8 cellular contexts compared by ENCODE assay signal in genomic region chr1:151612506-151613274, GRCh38. TPM values are rescaled to one million over a fixed set of nuclear protein-coding genes. Genes with fewer than 3 reads are reported as not detected.
A peak's percentile ranks its signal among the peaks of the same experiment; 100 is the strongest.
DNase-seq lines count a peak whose midpoint lies in the region; ATAC-seq and TF ChIP-seq lines count a peak whose summit lies in the region.

No MANE protein-coding gene starts in this region.

- peaks cover 4 to 11% of the 10 kb centered on the region in 2 donors for H3K27me3 Mint-ChIP-seq in CD8-positive, alpha-beta memory T cell

- no peaks in the 10 kb centered on the region for H3K36me3 ChIP-seq in CD8-positive, alpha-beta memory T cell (ENCODE audit: insufficient read depth, low read length)
- H3K36me3 ChIP-seq in right atrium auricular region, result no peaks in the 10 kb centered on the region

- H3K9me3 ChIP-seq in CD8-positive, alpha-beta memory T cell (ENCODE audit: low read length), result no peaks in the 10 kb centered on the region
- H3K9me3 ChIP-seq in right atrium auricular region, result no peaks in the 10 kb centered on the region

- no peaks in the 10 kb centered on the region for H3K27me3 ChIP-seq in CD8-positive, alpha-beta memory T cell (ENCODE audit: insufficient read depth, low read length, poor library complexity, severe bottlenecking)
- H3K27me3 ChIP-seq in right atrium auricular region, result no peaks in the 10 kb centered on the region

- TF ChIP-seq CTCF in right atrium auricular region (IDR thresholded peaks at IDR 0.05), result no peak

- H3K4me1 Mint-ChIP-seq in CD8-positive, alpha-beta memory T cell, result peaks cover 35 to 56% (median 40%) of the 10 kb centered on the region in 3 donors

- H3K4me1 ChIP-seq in CD8-positive, alpha-beta memory T cell (ENCODE audit: insufficient read depth, low read length), result peaks cover 18% of the 10 kb centered on the region
- peaks cover 0 to 27% of the 10 kb centered on the region in 2 donors for H3K4me1 ChIP-seq in right atrium auricular region

- POLR2A ChIA-PET in CD8-positive, alpha-beta memory T cell (lab: Charles Lee), result interaction anchor here (0.6 to 0.9 kb wide), 5 partner anchors 7 to 262 kb away, joined by 3 to 5 read pairs (median 3); no protein-coding TSS in a partner anchor

- peaks cover 0 to 19% (median 3%) of the 10 kb centered on the region in 3 donors for H3K36me3 Mint-ChIP-seq in CD8-positive, alpha-beta memory T cell

- CTCF ChIA-PET in CD8-positive, alpha-beta memory T cell (lab: Charles Lee), result no interaction called here

- H3K27ac ChIP-seq in CD8-positive, alpha-beta memory T cell (ENCODE audit: low read depth, low read length), result peak overlapping the region; percentile 59
- peak overlapping the region; percentile 95 for H3K27ac ChIP-seq in right atrium auricular region

- peak; percentile 11 for ATAC-seq in GM21723 (IDR thresholded peaks at IDR 0.05; ENCODE audit: unreplicated experiment)

- peak overlapping the region; percentile 94 to 98 (median 95) for H3K4me3 Mint-ChIP-seq in CD8-positive, alpha-beta memory T cell

- H3K27ac Mint-ChIP-seq in CD8-positive, alpha-beta memory T cell, result peak overlapping the region; percentile 84 to 98 (median 94)

- peak overlapping the region; percentile 76 for H3K4me3 ChIP-seq in CD8-positive, alpha-beta memory T cell (ENCODE audit: low read length)
- peak overlapping the region; percentile 83 to 95 for H3K4me3 ChIP-seq in right atrium auricular region

- DNase-seq in CD8-positive, alpha-beta memory T cell, result peak in 2 of 5 donors; percentile 17 to 34
- peak; percentile 62 for DNase-seq in NCI-H69 (lab: John Stamatoyannopoulos, UW)
- DNase-seq in activated naive CD8-positive, alpha-beta T cell treated with anti-CD3 and anti-CD28 coated beads, Interleukin-2, amount 50 U/mL, for 16 hours (ENCODE audit: low read depth, low spot score), result peak; percentile 1
- no peak for DNase-seq in right atrium auricular region (ENCODE audit: low spot score)
- DNase-seq in putamen (ENCODE audit: low spot score), result peak; percentile 73
- DNase-seq in NCI-H2196 treated with DMSO at 0.1 percent for 48 hours (lab: John Stamatoyannopoulos, UW; ENCODE audit: unreplicated experiment), result no peak
- DNase-seq in cerebellar nuclear complex (lab: John Stamatoyannopoulos, UW), result no peak

- H3K9me3 Mint-ChIP-seq in CD8-positive, alpha-beta memory T cell, result no peaks in the 10 kb centered on the region

RNA-seq across cellular contexts. Expression of gene SNX27, which starts 0.8 kb away (rescaled TPM):
- total RNA-seq in CD8-positive, alpha-beta memory T cell, result 10 to 100 TPM; 30.1 to 32.1 TPM
- polyA plus RNA-seq in CD8-positive, alpha-beta memory T cell, result 13.7 TPM
- total RNA-seq in right atrium auricular region, result 10 to 100 TPM; 25.2 to 25.8 TPM

Comparison
In these comparisons a context has a peak if more than half of its experiments do, and no peak if none do; other contexts are left out.
1. DNase-seq: peak in NCI-H69 (single experiment), activated naive CD8-positive, alpha-beta T cell treated with anti-CD3 and anti-CD28 coated beads, Interleukin-2, amount 50 U/mL, for 16 hours (single experiment) and putamen (single experiment); none in right atrium auricular region (single experiment), NCI-H2196 treated with DMSO at 0.1 percent for 48 hours (single experiment) and cerebellar nuclear complex (0 of 2).